ENCODE assay signal across 15 cellular contexts in genomic region chr1:155706101-155706619, GRCh38. TPM values are rescaled to one million over a fixed set of nuclear protein-coding genes. Genes with fewer than 3 reads are reported as not detected.
DNase-seq lines count a peak whose midpoint lies in the region; ATAC-seq and TF ChIP-seq lines count a peak whose summit lies in the region.
"Had no signal": no experiment of that assay in that cellular context is flagged by ENCODE, and none has a peak within 500 bp of the region (broad histone marks: within the 10 kb centered on the region; RNA-seq: fewer than 3 reads in every experiment).

No MANE protein-coding gene starts in this region.

- intact Hi-C loops in HCT116 (cut with micrococcal nuclease), result no loop called here

- H3K27me3 Mint-ChIP-seq in stimulated activated naive B cell treated with anti-CD40 and anti-IgM and Interleukin-4, amounts not matched to agents 10 μg/mL and 1 μg/mL and 100 μg/mL, for 72 hours, result no peaks in the 10 kb centered on the region
- H3K27me3 Mint-ChIP-seq: activated naive CD8-positive, alpha-beta T cell treated with anti-CD3 and anti-CD28 coated beads, Interleukin-2, amount 10 ng/mL, durations not matched to agents 7 days and 5 days had no signal

- H3K36me3 Mint-ChIP-seq in stimulated activated naive B cell treated with anti-CD40 and anti-IgM and Interleukin-4, amounts not matched to agents 10 μg/mL and 1 μg/mL and 100 μg/mL, for 72 hours, result peaks cover 23 to 34% of the 10 kb centered on the region in 2 donors

- DNase-seq in HCT116 (ENCODE audit: low read depth, low spot score) (peak; percentile 24), T1000 (lab: John Stamatoyannopoulos, UW) (peak; percentile 25), fibroblast of the aortic adventitia (ENCODE audit: low read depth) (peak; percentile 36), CD1c-positive myeloid dendritic cell (ENCODE audit: extremely low spot score) (no peak)
- DNase-seq in stimulated activated naive B cell treated with anti-CD40 and anti-IgM and Interleukin-4, amounts not matched to agents 10 μg/mL and 1 μg/mL and 100 μg/mL, for 72 hours, result no peak
- DNase-seq: activated naive CD8-positive, alpha-beta T cell treated with anti-CD3 and anti-CD28 coated beads, Interleukin-2, amount 10 ng/mL, durations not matched to agents 7 days and 5 days; COR-L47; KG1; NCI-H2081 treated with DMSO at 0.1 percent for 48 hours; nephron progenitor cell had no signal

- ATAC-seq in HCT116 (peak; percentile 85), HG03175 (IDR thresholded peaks at IDR 0.05; ENCODE audit: unreplicated experiment) (no peak), GM19324 (IDR thresholded peaks at IDR 0.05; ENCODE audit: low FRiP score, unreplicated experiment) (no peak)
- ATAC-seq in stimulated activated naive B cell treated with anti-CD40 and anti-IgM and Interleukin-4, amounts not matched to agents 10 μg/mL and 1 μg/mL and 100 μg/mL, for 72 hours (replicated peaks), result no peak
- ATAC-seq: left lobe of liver, WTC11 had no signal

- H3K9ac ChIP-seq in HCT116 (ENCODE audit: low read length), result no peak overlapping the region

- H2AFZ ChIP-seq in HCT116 (ENCODE audit: low read depth, low read length, poor library complexity, severe bottlenecking), result no peak overlapping the region

- peaks cover under 1 to 5% of the 10 kb centered on the region in 2 experiments; a peak in 2 of 4 replicates for H3K36me3 ChIP-seq in HCT116 (ENCODE audit: control insufficient read depth in 1 of 2, insufficient read depth in 2 of 2, low read length in 2 of 2)

- H3K4me3 Mint-ChIP-seq in stimulated activated naive B cell treated with anti-CD40 and anti-IgM and Interleukin-4, amounts not matched to agents 10 μg/mL and 1 μg/mL and 100 μg/mL, for 72 hours, result no peak overlapping the region
- H3K4me3 Mint-ChIP-seq: activated naive CD8-positive, alpha-beta T cell treated with anti-CD3 and anti-CD28 coated beads, Interleukin-2, amount 10 ng/mL, durations not matched to agents 7 days and 5 days; nephron progenitor cell; WTC11 had no signal

- peaks cover 10 to 19% of the 10 kb centered on the region in 2 experiments for H3K4me1 ChIP-seq in HCT116 (ENCODE audit: control insufficient read depth in 1 of 2, insufficient read depth in 2 of 2, low read length in 2 of 2)

- peak overlapping the region; percentile 14 for H3K27ac Mint-ChIP-seq in stimulated activated naive B cell treated with anti-CD40 and anti-IgM and Interleukin-4, amounts not matched to agents 10 μg/mL and 1 μg/mL and 100 μg/mL, for 72 hours
- H3K27ac Mint-ChIP-seq: activated naive CD8-positive, alpha-beta T cell treated with anti-CD3 and anti-CD28 coated beads, Interleukin-2, amount 10 ng/mL, durations not matched to agents 7 days and 5 days; nephron progenitor cell; WTC11 had no signal

- peaks cover 78% of the 10 kb centered on the region for H3K79me2 ChIP-seq in HCT116 (ENCODE audit: insufficient read depth, low read length)

- H3K27ac ChIP-seq in HCT116 (ENCODE audit: low read depth, low read length), result no peak overlapping the region
- H3K27ac ChIP-seq: skin epidermis had no signal

- no peaks in the 10 kb centered on the region for H3K9me2 ChIP-seq in HCT116 (ENCODE audit: insufficient read depth)

- H3K9me3 ChIP-seq in HCT116 (ENCODE audit: control insufficient read depth in 1 of 2, insufficient read depth in 1 of 2, low read depth in 1 of 2, low read length in 2 of 2), result no peaks in the 10 kb centered on the region

- H4K20me1 ChIP-seq in HCT116 (ENCODE audit: insufficient read depth), result no peaks in the 10 kb centered on the region

- CTCF ChIA-PET in HCT116 (lab: Charles Lee), result interaction anchor here (0.6 kb wide), 1 partner anchor 23 kb away, joined by 3 read pairs; no protein-coding TSS in a partner anchor

- BruUV-seq in HCT116 (replicated peaks; lab: Mats Ljungman, UMichigan), result no TSS peak

- H3K9me3 Mint-ChIP-seq in stimulated activated naive B cell treated with anti-CD40 and anti-IgM and Interleukin-4, amounts not matched to agents 10 μg/mL and 1 μg/mL and 100 μg/mL, for 72 hours, result no peaks in the 10 kb centered on the region

- TF ChIP-seq RAD21 in HCT116 (IDR thresholded peaks at IDR 0.05; ENCODE audit: low read depth), result no peak

- peaks cover 16 to 30% of the 10 kb centered on the region in 2 donors for H3K4me1 Mint-ChIP-seq in stimulated activated naive B cell treated with anti-CD40 and anti-IgM and Interleukin-4, amounts not matched to agents 10 μg/mL and 1 μg/mL and 100 μg/mL, for 72 hours
- H3K4me1 Mint-ChIP-seq: nephron progenitor cell, WTC11 had no signal

- RAD21 ChIA-PET in HCT116 (lab: Charles Lee; ENCODE audit: low non-redundant PET in 1 of 2, low total read pairs in 2 of 2, uncharacterized antibody in 2 of 2, unreplicated experiment in 2 of 2), result no interaction called here

- POLR2A ChIA-PET in HCT116 (lab: Charles Lee), result no interaction called here

- no peak for TF ChIP-seq CTCF in HCT116 (IDR thresholded peaks at IDR 0.05 in 2 of 3, conservative IDR thresholded peaks at IDR 0.05 in 1 of 3; ENCODE audit: borderline replicate concordance in 1 of 3, insufficient read depth in 1 of 3, low read depth in 2 of 3, low read length in 2 of 3)
- TF ChIP-seq CTCF in fibroblast of the aortic adventitia (IDR thresholded peaks at IDR 0.05; ENCODE audit: insufficient read depth, low read length), result no peak

- no peak for TF ChIP-seq POLR2A in HCT116 (IDR thresholded peaks at IDR 0.05; ENCODE audit: borderline replicate concordance, extremely low read depth, insufficient read depth, insufficient read length)

- no peak overlapping the region for H3K4me3 ChIP-seq in HCT116 (replicated peaks in 1 of 2; ENCODE audit: low read depth in 1 of 2, low read length in 2 of 2)
- H3K4me3 ChIP-seq in fibroblast of the aortic adventitia (ENCODE audit: low read depth, low read length), result no peak overlapping the region
- H3K4me3 ChIP-seq: skin epidermis had no signal

- no peaks in the 10 kb centered on the region for H3K27me3 ChIP-seq in HCT116 (ENCODE audit: insufficient read depth, low read length)

- peak overlapping the region; percentile 46 for H3K4me2 ChIP-seq in HCT116 (ENCODE audit: low read length)

TF ChIP-seq in HCT116, 20 proteins besides CTCF, POLR2A, EP300 and RAD21:
- peak; percentile 26; the same call in 1 of the 2 replicates for TF ChIP-seq FOSL1 (IDR thresholded peaks at IDR 0.05; ENCODE audit: low read depth)
- no peak for TF ChIP-seq CBX3 (IDR thresholded peaks at IDR 0.05; ENCODE audit: low read depth)
- TF ChIP-seq EZH2 (IDR thresholded peaks at IDR 0.05), result no peak
- 0 out of 2 replicates have a peak, but pooled peaks have one; percentile 21 for TF ChIP-seq JUND (IDR thresholded peaks at IDR 0.05)

RNA-seq across cellular contexts. Expression of gene DAP3, which starts 17.3 kb away (rescaled TPM):
- total RNA-seq in HCT116 (2021; ENCODE audit: unreplicated experiment), result 148 TPM
- 163 TPM in 2 replicates for polyA plus RNA-seq in HCT116 (2012)
- 73.7 and 129 TPM in 2 replicates for total RNA-seq in fibroblast of the aortic adventitia (ENCODE audit: low replicate concordance)

RNA-seq across cellular contexts. Expression of gene YY1AP1, which starts 17.6 kb away (rescaled TPM):
- 40.3 TPM for total RNA-seq in HCT116 (2021; ENCODE audit: unreplicated experiment)
- 36.5 and 45.6 TPM in 2 replicates for polyA plus RNA-seq in HCT116 (2012)
- 25.7 and 54.6 TPM in 2 replicates for total RNA-seq in fibroblast of the aortic adventitia (ENCODE audit: low replicate concordance)

Comparison
In these comparisons a context has a peak if more than half of its experiments do, and no peak if none do; other contexts are left out.
1. DNase-seq: peak in HCT116 (single experiment), T1000 (single experiment) and fibroblast of the aortic adventitia (single experiment); none in stimulated activated naive B cell treated with anti-CD40 and anti-IgM and Interleukin-4, amounts not matched to agents 10 μg/mL and 1 μg/mL and 100 μg/mL, for 72 hours (single experiment) and CD1c-positive myeloid dendritic cell (single experiment).